Comparison of ENCODE assay signal across 19 cellular contexts in genomic region chrX:107748490-107748889, GRCh38. TPM values are rescaled to one million over a fixed set of nuclear protein-coding genes. Genes with fewer than 3 reads are reported as not detected.
A peak's percentile ranks its signal among the peaks of the same experiment; 100 is the strongest.
DNase-seq lines count a peak whose midpoint lies in the region; ATAC-seq and TF ChIP-seq lines count a peak whose summit lies in the region.
"Had no signal": no experiment of that assay in that cellular context is flagged by ENCODE, and none has a peak within 500 bp of the region (broad histone marks: within the 10 kb centered on the region; RNA-seq: fewer than 3 reads in every experiment).

No MANE protein-coding gene starts in this region.

- H3K4me1 ChIP-seq in parathyroid adenoma (peaks cover 62% of the 10 kb centered on the region), upper lobe of left lung (peaks cover under 1 to 21% (median 15%) of the 10 kb centered on the region in 4 donors)
- H3K4me1 ChIP-seq: colonic mucosa had no signal

- H3K9me3 ChIP-seq in parathyroid adenoma (ENCODE audit: control insufficient read depth, low read length): no peaks in the 10 kb centered on the region
- no peaks in the 10 kb centered on the region for H3K9me3 ChIP-seq in upper lobe of left lung
- H3K9me3 ChIP-seq: colonic mucosa had no signal

- WGBS in upper lobe of left lung, 2 donors: 53 to 59% methylated on average over 6 of the region's 6 CpGs

- TF ChIP-seq POLR2A in upper lobe of left lung (IDR thresholded peaks at IDR 0.05): no peak

- no peaks in the 10 kb centered on the region for H3K27me3 Mint-ChIP-seq in activated naive CD4-positive, alpha-beta T cell treated with anti-CD3 and anti-CD28 coated beads, Interleukin-2, amount 50 U/mL, for 24 hours
- H3K27me3 Mint-ChIP-seq: CD4-positive, CD25-positive, alpha-beta regulatory T cell had no signal

- H3K27me3 ChIP-seq in parathyroid adenoma (ENCODE audit: control insufficient read depth, insufficient read depth, low read length): no peaks in the 10 kb centered on the region
- H3K27me3 ChIP-seq in upper lobe of left lung: no peaks in the 10 kb centered on the region
- H3K27me3 ChIP-seq: colonic mucosa had no signal

- no peaks in the 10 kb centered on the region for H3K9me3 Mint-ChIP-seq in activated naive CD4-positive, alpha-beta T cell treated with anti-CD3 and anti-CD28 coated beads, Interleukin-2, amount 50 U/mL, for 24 hours
- H3K9me3 Mint-ChIP-seq in activated naive CD4-positive, alpha-beta T cell treated with anti-CD3 and anti-CD28 coated beads, Interleukin-2, amount 50 U/mL, for 72 hours: no peaks in the 10 kb centered on the region

- TF ChIP-seq EP300 in upper lobe of left lung (IDR thresholded peaks at IDR 0.05): no peak

- H3K4me3 ChIP-seq in coronary artery: no peak overlapping the region
- H3K4me3 ChIP-seq in parathyroid adenoma (ENCODE audit: low read depth, low read length): no peak overlapping the region
- H3K4me3 ChIP-seq in upper lobe of left lung: no peak overlapping the region
- H3K4me3 ChIP-seq: colonic mucosa, PC-9 had no signal

- no peak overlapping the region for H2AFZ ChIP-seq in parathyroid adenoma
- H2AFZ ChIP-seq: PC-9 had no signal

- H3K4me1 Mint-ChIP-seq in activated naive CD4-positive, alpha-beta T cell treated with anti-CD3 and anti-CD28 coated beads, Interleukin-2, amount 50 U/mL, for 24 hours: peaks cover 8% of the 10 kb centered on the region

- H3K4me2 ChIP-seq in parathyroid adenoma (ENCODE audit: low read length): no peak overlapping the region

- H3K79me2 ChIP-seq in parathyroid adenoma: peaks cover 10% of the 10 kb centered on the region

- TF ChIP-seq CTCF in coronary artery (IDR thresholded peaks at IDR 0.05) (no peak), parathyroid adenoma (IDR thresholded peaks at IDR 0.05) (no peak), upper lobe of left lung (IDR thresholded peaks at IDR 0.05) (no peak)

- H3K36me3 ChIP-seq in parathyroid adenoma (ENCODE audit: control insufficient read depth, insufficient read depth, low read length): no peaks in the 10 kb centered on the region
- no peaks in the 10 kb centered on the region for H3K36me3 ChIP-seq in upper lobe of left lung
- H3K36me3 ChIP-seq: colonic mucosa had no signal

- no peak for ATAC-seq in activated naive CD4-positive, alpha-beta T cell treated with anti-CD3 and anti-CD28 coated beads, Interleukin-2, amount 50 U/mL, for 72 hours
- no peak for ATAC-seq in upper lobe of left lung (ENCODE audit: low FRiP score in 2 of 2)
- ATAC-seq in GM21576 (IDR thresholded peaks at IDR 0.05; ENCODE audit: unreplicated experiment): no peak
- ATAC-seq in GM21381 (IDR thresholded peaks at IDR 0.05; ENCODE audit: unreplicated experiment): no peak

- DNase-seq in activated naive CD4-positive, alpha-beta T cell treated with anti-CD3 and anti-CD28 coated beads, Interleukin-2, amount 50 U/mL, for 72 hours (ENCODE audit: low spot score in 2 of 2): no peak
- no peak for DNase-seq in coronary artery (ENCODE audit: low spot score)
- no peak for DNase-seq in upper lobe of left lung
- DNase-seq in cerebellar cortex (ENCODE audit: low spot score): no peak
- DNase-seq: activated CD4-positive, alpha-beta T cell treated with anti-CD3 and anti-CD28 coated beads, Interleukin-2, amount 50 U/mL, for 48 hours; CD4-positive, CD25-positive, alpha-beta regulatory T cell; colonic mucosa; KG1; kidney glomerular epithelial cell; NCI-H1092 treated with DMSO at 0.1 percent for 48 hours; posterior cingulate gyrus had no signal

- H3K27ac Mint-ChIP-seq in activated naive CD4-positive, alpha-beta T cell treated with anti-CD3 and anti-CD28 coated beads, Interleukin-2, amount 50 U/mL, for 24 hours: peak overlapping the region; percentile 30
- no peak overlapping the region for H3K27ac Mint-ChIP-seq in activated naive CD4-positive, alpha-beta T cell treated with anti-CD3 and anti-CD28 coated beads, Interleukin-2, amount 50 U/mL, for 72 hours
- H3K27ac Mint-ChIP-seq: CD4-positive, CD25-positive, alpha-beta regulatory T cell had no signal

- H3K9ac ChIP-seq in parathyroid adenoma: no peak overlapping the region

- H3K27ac ChIP-seq in coronary artery (peak overlapping the region; percentile 22 to 86), parathyroid adenoma (peak overlapping the region; percentile 64), upper lobe of left lung (peak overlapping the region; percentile 19 to 73 (median 49))
- H3K27ac ChIP-seq: colonic mucosa, PC-9 had no signal

- no peaks in the 10 kb centered on the region for H3K36me3 Mint-ChIP-seq in activated naive CD4-positive, alpha-beta T cell treated with anti-CD3 and anti-CD28 coated beads, Interleukin-2, amount 50 U/mL, for 24 hours
- no peaks in the 10 kb centered on the region for H3K36me3 Mint-ChIP-seq in activated naive CD4-positive, alpha-beta T cell treated with anti-CD3 and anti-CD28 coated beads, Interleukin-2, amount 50 U/mL, for 72 hours
- H3K36me3 Mint-ChIP-seq: CD4-positive, CD25-positive, alpha-beta regulatory T cell had no signal

- no peak overlapping the region for H3K4me3 Mint-ChIP-seq in activated naive CD4-positive, alpha-beta T cell treated with anti-CD3 and anti-CD28 coated beads, Interleukin-2, amount 50 U/mL, for 24 hours
- H3K4me3 Mint-ChIP-seq: CD4-positive, CD25-positive, alpha-beta regulatory T cell had no signal

RNA-seq across cellular contexts. Expression of gene TSC22D3, which starts 27.1 kb away (rescaled TPM):
- total RNA-seq in activated naive CD4-positive, alpha-beta T cell treated with anti-CD3 and anti-CD28 coated beads, Interleukin-2, amount 50 U/mL, for 72 hours: 10 to 100 TPM; 41.1 to 80.3 TPM
- 1,000 to 10,000 TPM in 1 of 6 donors, 100 to 1,000 TPM in 5; 309 to 1,061 (median 406) TPM for total RNA-seq in upper lobe of left lung

RNA-seq across cellular contexts. Expression of gene NCBP2L, which starts 29.0 kb away (rescaled TPM):
- total RNA-seq in activated naive CD4-positive, alpha-beta T cell treated with anti-CD3 and anti-CD28 coated beads, Interleukin-2, amount 50 U/mL, for 72 hours: not detected
- total RNA-seq in upper lobe of left lung: 1 to 10 TPM in 1 of 6 donors, under 1 TPM in 2, not detected in 3; 0.13 to 2.0 (median 0.33) TPM
- total RNA-seq: A673; CD4-positive, CD25-positive, alpha-beta regulatory T cell; colonic mucosa; epithelial cell of proximal tubule; PC-9; subcutaneous adipose tissue had no signal
